In the genomic region with DNA sequence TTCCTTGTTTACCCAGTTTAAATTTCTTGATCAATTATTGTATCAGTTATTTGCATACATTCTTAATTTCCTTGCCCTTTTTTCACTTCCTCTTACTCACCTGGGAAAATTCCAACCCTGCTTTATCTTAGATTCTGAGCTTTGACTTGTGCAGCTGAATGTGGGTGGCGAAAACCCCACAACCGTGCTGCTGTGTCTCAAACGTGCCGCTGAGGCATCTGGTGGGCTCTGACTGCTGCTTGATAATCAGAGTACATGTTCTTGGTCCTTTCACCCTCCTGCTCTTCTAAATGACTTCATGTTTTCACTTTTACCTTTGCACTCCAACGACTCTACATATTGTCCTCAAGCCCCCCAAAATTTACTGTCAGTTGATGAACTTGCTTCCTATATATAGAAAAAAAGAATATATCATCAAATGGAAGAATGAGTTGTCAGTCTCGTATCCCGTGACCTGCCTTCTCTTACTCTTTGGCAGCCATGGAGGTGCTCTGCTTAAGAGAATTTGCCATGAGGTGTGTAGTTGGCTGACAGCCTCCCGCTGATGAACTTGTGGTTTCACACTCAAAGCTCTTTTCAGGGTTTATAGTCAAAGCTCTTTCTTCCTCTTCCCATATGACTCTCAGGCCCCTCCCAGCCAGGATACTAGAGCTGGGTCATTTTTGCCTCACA, we compare ENCODE assay signal across 8 cellular contexts. TPM values are rescaled to one million over a fixed set of nuclear protein-coding genes. Genes with fewer than 3 reads are reported as not detected.
DNase-seq lines count a peak whose midpoint lies in the region; ATAC-seq and TF ChIP-seq lines count a peak whose summit lies in the region.

No MANE protein-coding gene starts in this region.

- no peak for TF ChIP-seq CTCF in GM23338 (conservative IDR thresholded peaks at IDR 0.05; ENCODE audit: low read depth in 2 of 2)

- no peaks in the 10 kb centered on the region for H3K9me2 ChIP-seq in GM23338 (ENCODE audit: insufficient read depth)

- H3K27ac Mint-ChIP-seq in CD4-positive, CD25-positive, alpha-beta regulatory T cell = no peak overlapping the region
- H3K27ac Mint-ChIP-seq in activated T-cell treated with anti-CD3 and anti-CD28 coated beads, Interleukin-2, amount 50 U/mL, for 24 hours = no peak overlapping the region
- H3K27ac Mint-ChIP-seq in GM23338 = no peak overlapping the region

- peaks cover 0 to 5% (median 1%) of the 10 kb centered on the region in 4 donors for H3K4me1 Mint-ChIP-seq in CD4-positive, CD25-positive, alpha-beta regulatory T cell
- H3K4me1 Mint-ChIP-seq in activated T-cell treated with anti-CD3 and anti-CD28 coated beads, Interleukin-2, amount 50 U/mL, for 24 hours (ENCODE audit: low read depth) = peaks cover 23% of the 10 kb centered on the region
- 0 out of 3 replicates have a peak, but pooled peaks cover 2% of the 10 kb centered on the region for H3K4me1 Mint-ChIP-seq in GM23338

- no peaks in the 10 kb centered on the region for H3F3A ChIP-seq in GM23338 (replicated peaks; ENCODE audit: low read depth)

- H4K20me1 ChIP-seq in GM23338 (replicated peaks; ENCODE audit: insufficient read depth) = no peaks in the 10 kb centered on the region

- H3K4me3 ChIP-seq in CD4-positive, CD25-positive, alpha-beta regulatory T cell (ENCODE audit: low read depth, low read length) = peak overlapping the region; percentile 63
- no peak overlapping the region for H3K4me3 ChIP-seq in GM23338

- peaks cover 8% of the 10 kb centered on the region for H3K4me1 ChIP-seq in CD4-positive, CD25-positive, alpha-beta regulatory T cell (ENCODE audit: control insufficient read depth, insufficient read depth, low read length, poor library complexity, severe bottlenecking)
- H3K4me1 ChIP-seq in GM23338 (ENCODE audit: insufficient read depth) = 0 out of 2 replicates have a peak, but pooled peaks cover 6% of the 10 kb centered on the region

- H3K4me3 Mint-ChIP-seq in CD4-positive, CD25-positive, alpha-beta regulatory T cell = no peak overlapping the region
- no peak overlapping the region for H3K4me3 Mint-ChIP-seq in activated T-cell treated with anti-CD3 and anti-CD28 coated beads, Interleukin-2, amount 50 U/mL, for 24 hours
- no peak overlapping the region for H3K4me3 Mint-ChIP-seq in GM23338

- H3K36me3 ChIP-seq in CD4-positive, CD25-positive, alpha-beta regulatory T cell (ENCODE audit: control insufficient read depth, insufficient read depth, low read length) = no peaks in the 10 kb centered on the region
- no peaks in the 10 kb centered on the region for H3K36me3 ChIP-seq in GM23338 (ENCODE audit: insufficient read depth)

- peak; percentile 50 to 74 for ATAC-seq in CD4-positive, CD25-positive, alpha-beta regulatory T cell (ENCODE audit: low read depth in 2 of 2)
- peak; percentile 93 for ATAC-seq in GM19395 (IDR thresholded peaks at IDR 0.05; ENCODE audit: unreplicated experiment)
- ATAC-seq in HG03432 (IDR thresholded peaks at IDR 0.05; ENCODE audit: unreplicated experiment) = peak; percentile 90
- ATAC-seq in GM23338 = no peak

- no peaks in the 10 kb centered on the region for H3K36me3 Mint-ChIP-seq in CD4-positive, CD25-positive, alpha-beta regulatory T cell
- no peaks in the 10 kb centered on the region for H3K36me3 Mint-ChIP-seq in activated T-cell treated with anti-CD3 and anti-CD28 coated beads, Interleukin-2, amount 50 U/mL, for 24 hours (ENCODE audit: low read depth)
- no peaks in the 10 kb centered on the region for H3K36me3 Mint-ChIP-seq in GM23338 (ENCODE audit: low read depth)

- H3K79me2 ChIP-seq in GM23338 (replicated peaks; ENCODE audit: insufficient read depth) = no peaks in the 10 kb centered on the region

- H3K4me2 ChIP-seq in GM23338 = no peak overlapping the region

- no peaks in the 10 kb centered on the region for H3K9me3 Mint-ChIP-seq in CD4-positive, CD25-positive, alpha-beta regulatory T cell
- H3K9me3 Mint-ChIP-seq in activated T-cell treated with anti-CD3 and anti-CD28 coated beads, Interleukin-2, amount 50 U/mL, for 24 hours = no peaks in the 10 kb centered on the region
- no peaks in the 10 kb centered on the region for H3K9me3 Mint-ChIP-seq in GM23338

- no peaks in the 10 kb centered on the region for H3K9me3 ChIP-seq in CD4-positive, CD25-positive, alpha-beta regulatory T cell (ENCODE audit: control insufficient read depth in 2 of 2, low read length in 2 of 2)

- H3K27ac ChIP-seq in CD4-positive, CD25-positive, alpha-beta regulatory T cell (ENCODE audit: insufficient read depth, low read length, poor library complexity, severe bottlenecking) = peak overlapping the region; percentile 18
- H3K27ac ChIP-seq in GM23338 (ENCODE audit: low read depth) = no peak overlapping the region

- no peaks in the 10 kb centered on the region for H3K27me3 Mint-ChIP-seq in CD4-positive, CD25-positive, alpha-beta regulatory T cell
- no peaks in the 10 kb centered on the region for H3K27me3 Mint-ChIP-seq in activated T-cell treated with anti-CD3 and anti-CD28 coated beads, Interleukin-2, amount 50 U/mL, for 24 hours
- H3K27me3 Mint-ChIP-seq in GM23338 (ENCODE audit: insufficient read depth, low read depth, poor library complexity) = no peaks in the 10 kb centered on the region

- peak in 1 of 3 donors; percentile 82 for DNase-seq in CD4-positive, CD25-positive, alpha-beta regulatory T cell
- peak; percentile 74 for DNase-seq in activated T-cell treated with anti-CD3 and anti-CD28 coated beads, Interleukin-2, amount 50 U/mL, for 24 hours
- peak; percentile 41 for DNase-seq in stimulated activated CD8-positive, alpha-beta memory T cell treated with anti-CD3 and anti-CD28 coated beads, Interleukin-12 subunit alpha, Interleukin-12 subunit beta, amount 100 ng/mL, for 24 hours (ENCODE audit: extremely low read depth)
- no peak for DNase-seq in GM23338 (ENCODE audit: low spot score)
- DNase-seq in NCI-H748 (lab: John Stamatoyannopoulos, UW; ENCODE audit: unreplicated experiment) = no peak
- DNase-seq in NCI-H146 treated with DMSO at 0.1 percent for 48 hours (lab: John Stamatoyannopoulos, UW; ENCODE audit: unreplicated experiment) = no peak

- H3K27me3 ChIP-seq in CD4-positive, CD25-positive, alpha-beta regulatory T cell (ENCODE audit: control insufficient read depth, insufficient read depth, low read length) = no peaks in the 10 kb centered on the region
- H3K27me3 ChIP-seq in GM23338 (ENCODE audit: insufficient read depth) = no peaks in the 10 kb centered on the region

- no peak overlapping the region for H2AFZ ChIP-seq in GM23338

TF ChIP-seq in GM23338, 12 proteins besides CTCF, POLR2A, EP300 and RAD21 (continues in another document):
- TF ChIP-seq NANOG (IDR thresholded peaks at IDR 0.05; ENCODE audit: borderline replicate concordance) = no peak

RNA-seq across cellular contexts. Expression of gene JAK2, which starts 14.0 kb away (rescaled TPM):
- total RNA-seq in CD4-positive, CD25-positive, alpha-beta regulatory T cell = 19.5 TPM
- polyA plus RNA-seq in CD4-positive, CD25-positive, alpha-beta regulatory T cell = 1 to 10 TPM; 6.8 to 8.5 (median 6.8) TPM
- 1.5 and 3.0 TPM in 2 replicates for total RNA-seq in GM23338 (2014; rRNA removed; shearing (Covaris generic))
- polyA plus RNA-seq in GM23338 (2016; fragmentation: Nextera tagmentation; extraction: Ambion mirVana) = 0.52 and 1.1 TPM in 2 replicates

Comparison
In these comparisons a context has a peak if more than half of its experiments do, and no peak if none do; other contexts are left out.
1. DNase-seq: peak in activated T-cell treated with anti-CD3 and anti-CD28 coated beads, Interleukin-2, amount 50 U/mL, for 24 hours (single experiment) and stimulated activated CD8-positive, alpha-beta memory T cell treated with anti-CD3 and anti-CD28 coated beads, Interleukin-12 subunit alpha, Interleukin-12 subunit beta, amount 100 ng/mL, for 24 hours (single experiment); none in GM23338 (single experiment), NCI-H748 (single experiment) and NCI-H146 treated with DMSO at 0.1 percent for 48 hours (single experiment).